15 cellular contexts compared by ENCODE assay signal in genomic region chr7:43536773-43537172, GRCh38.
"Had no signal": no experiment of that assay in that cellular context is flagged by ENCODE, and none has a peak within 500 bp of the region (broad histone marks: within the 10 kb centered on the region; RNA-seq: fewer than 3 reads in every experiment).

No MANE protein-coding gene starts in this region.

- DNase-seq: activated CD4-positive, alpha-beta memory T cell treated with anti-CD3 and anti-CD28 coated beads, Interleukin-2, amount 10 ng/mL, durations not matched to agents 7 days and 5 days; activated CD4-positive, alpha-beta T cell treated with anti-CD3 and anti-CD28 coated beads for 4 hours; activated effector memory CD4-positive, alpha-beta T cell treated with Interleukin-2 at 50 U/mL for 16 hours; activated naive CD4-positive, alpha-beta T cell treated with anti-CD3 and anti-CD28 coated beads, Interleukin-2, amount 50 U/mL, for 16 hours; activated T-cell treated with anti-CD3 and anti-CD28 coated beads, Interleukin-2, amount 50 U/mL, for 4 hours; central memory CD4-positive, alpha-beta T cell; foreskin melanocyte; left ventricle myocardium superior; nephron progenitor cell; pancreas; stimulated activated CD4-positive, alpha-beta T cell treated with anti-CD3 and anti-CD28 coated beads, Interleukin-12 subunit alpha, Interleukin-12 subunit beta, amount 100 ng/mL, for 4 hours; T-helper 17 cell; tibial artery had no signal

- H3K27ac ChIP-seq: pancreas, tibial artery had no signal

- H3K27ac Mint-ChIP-seq: activated CD4-positive, alpha-beta memory T cell treated with anti-CD3 and anti-CD28 coated beads, Interleukin-2, amount 10 ng/mL, durations not matched to agents 7 days and 5 days; nephron progenitor cell; stimulated activated memory B cell treated with anti-CD40 and anti-IgM and Interleukin-4, amounts not matched to agents 10 μg/mL and 1 μg/mL and 100 μg/mL, for 72 hours; T-helper 17 cell had no signal

- H3K4me1 ChIP-seq: pancreas had no signal

- H3K27me3 ChIP-seq: pancreas, tibial artery had no signal

- ATAC-seq: activated T-cell treated with anti-CD3 and anti-CD28 coated beads, Interleukin-2, amount 50 U/mL, for 4 hours; left ventricle myocardium superior; pancreas; stimulated activated memory B cell treated with anti-CD40 and anti-IgM and Interleukin-4, amounts not matched to agents 10 μg/mL and 1 μg/mL and 100 μg/mL, for 72 hours; T-helper 17 cell had no signal

- H3K36me3 ChIP-seq: pancreas, tibial artery had no signal

- H3K9me3 ChIP-seq: pancreas, tibial artery had no signal

- H3K9me3 Mint-ChIP-seq: activated CD4-positive, alpha-beta memory T cell treated with anti-CD3 and anti-CD28 coated beads, Interleukin-2, amount 10 ng/mL, durations not matched to agents 7 days and 5 days; activated T-cell treated with anti-CD3 and anti-CD28 coated beads, Interleukin-2, amount 50 U/mL, for 4 hours; nephron progenitor cell; stimulated activated memory B cell treated with anti-CD40 and anti-IgM and Interleukin-4, amounts not matched to agents 10 μg/mL and 1 μg/mL and 100 μg/mL, for 72 hours had no signal

- H3K36me3 Mint-ChIP-seq: stimulated activated memory B cell treated with anti-CD40 and anti-IgM and Interleukin-4, amounts not matched to agents 10 μg/mL and 1 μg/mL and 100 μg/mL, for 72 hours had no signal

- H3K4me3 Mint-ChIP-seq: activated CD4-positive, alpha-beta memory T cell treated with anti-CD3 and anti-CD28 coated beads, Interleukin-2, amount 10 ng/mL, durations not matched to agents 7 days and 5 days; activated T-cell treated with anti-CD3 and anti-CD28 coated beads, Interleukin-2, amount 50 U/mL, for 4 hours; nephron progenitor cell; stimulated activated memory B cell treated with anti-CD40 and anti-IgM and Interleukin-4, amounts not matched to agents 10 μg/mL and 1 μg/mL and 100 μg/mL, for 72 hours; T-helper 17 cell had no signal

- H3K4me3 ChIP-seq: coronary artery, pancreas, tibial artery had no signal

- H3K4me1 Mint-ChIP-seq: activated CD4-positive, alpha-beta memory T cell treated with anti-CD3 and anti-CD28 coated beads, Interleukin-2, amount 10 ng/mL, durations not matched to agents 7 days and 5 days; stimulated activated memory B cell treated with anti-CD40 and anti-IgM and Interleukin-4, amounts not matched to agents 10 μg/mL and 1 μg/mL and 100 μg/mL, for 72 hours; T-helper 17 cell had no signal
